ENCODE assay signal across 18 cellular contexts in genomic region chr10:119505131-119505551, GRCh38. TPM values are rescaled to one million over a fixed set of nuclear protein-coding genes. Genes with fewer than 3 reads are reported as not detected.
DNase-seq lines count a peak whose midpoint lies in the region; ATAC-seq, FAIRE-seq and TF ChIP-seq lines count a peak whose summit lies in the region.
"Had no signal": no experiment of that assay in that cellular context is flagged by ENCODE, and none has a peak within 500 bp of the region (broad histone marks: within the 10 kb centered on the region; RNA-seq: fewer than 3 reads in every experiment).

No MANE protein-coding gene starts in this region.

- no peak overlapping the region for H3K4me3 ChIP-seq in kidney (ENCODE audit: low read length in 2 of 2)
- H3K4me3 ChIP-seq: breast epithelium, GM23248, right lobe of liver had no signal

- no peaks in the 10 kb centered on the region for H3K27me3 Mint-ChIP-seq in activated naive CD4-positive, alpha-beta T cell treated with anti-CD3 and anti-CD28 coated beads for 36 hours (ENCODE audit: low read depth)
- H3K27me3 Mint-ChIP-seq in T-helper 17 cell, result no peaks in the 10 kb centered on the region
- no peaks in the 10 kb centered on the region for H3K27me3 Mint-ChIP-seq in stimulated activated naive CD8-positive, alpha-beta T cell treated with anti-CD3 and anti-CD28 coated beads, Interleukin-15, amount 100 ng/mL, for 72 hours
- H3K27me3 Mint-ChIP-seq: dendritic cell treated with granulocyte-macrophage colony-stimulating factor and Interleukin-4, amounts not matched to agents 40 ng/mL and 50 ng/mL, for 4 days had no signal

- H3K27ac Mint-ChIP-seq in activated naive CD4-positive, alpha-beta T cell treated with anti-CD3 and anti-CD28 coated beads for 36 hours, result peak overlapping the region; percentile 62
- H3K27ac Mint-ChIP-seq in T-helper 17 cell, result peak overlapping the region; percentile 91
- H3K27ac Mint-ChIP-seq in stimulated activated naive CD8-positive, alpha-beta T cell treated with anti-CD3 and anti-CD28 coated beads, Interleukin-15, amount 100 ng/mL, for 72 hours, result peak overlapping the region in 1 of 2 donors; percentile 72
- H3K27ac Mint-ChIP-seq: dendritic cell treated with granulocyte-macrophage colony-stimulating factor and Interleukin-4, amounts not matched to agents 40 ng/mL and 50 ng/mL, for 4 days; T-helper 2 cell treated with Interferon-gamma antibody and Interleukin-4, amounts not matched to agents 5 μg/mL and 100 μg/mL, for 36 hours had no signal

- H3K9me3 Mint-ChIP-seq in activated naive CD4-positive, alpha-beta T cell treated with anti-CD3 and anti-CD28 coated beads for 36 hours, result no peaks in the 10 kb centered on the region
- H3K9me3 Mint-ChIP-seq in stimulated activated naive CD8-positive, alpha-beta T cell treated with anti-CD3 and anti-CD28 coated beads, Interleukin-15, amount 100 ng/mL, for 72 hours, result no peaks in the 10 kb centered on the region
- H3K9me3 Mint-ChIP-seq: dendritic cell treated with granulocyte-macrophage colony-stimulating factor and Interleukin-4, amounts not matched to agents 40 ng/mL and 50 ng/mL, for 4 days; T-helper 2 cell treated with Interferon-gamma antibody and Interleukin-4, amounts not matched to agents 5 μg/mL and 100 μg/mL, for 36 hours; WTC11 had no signal

- no peak overlapping the region for H3K9ac ChIP-seq in kidney (ENCODE audit: low read length in 2 of 2)
- H3K9ac ChIP-seq: GM23248 had no signal

- peaks cover 79% of the 10 kb centered on the region for H3K4me1 Mint-ChIP-seq in activated naive CD4-positive, alpha-beta T cell treated with anti-CD3 and anti-CD28 coated beads for 36 hours (ENCODE audit: low read depth)
- peaks cover 42% of the 10 kb centered on the region for H3K4me1 Mint-ChIP-seq in T-helper 17 cell
- peaks cover 99% of the 10 kb centered on the region for H3K4me1 Mint-ChIP-seq in stimulated activated naive CD8-positive, alpha-beta T cell treated with anti-CD3 and anti-CD28 coated beads, Interleukin-15, amount 100 ng/mL, for 72 hours

- no peak for DNase-seq in activated naive CD4-positive, alpha-beta T cell treated with anti-CD3 and anti-CD28 coated beads for 36 hours
- no peak for DNase-seq in activated naive CD4-positive, alpha-beta T cell treated with Interleukin-2 at 50 U/mL for 16 hours
- DNase-seq in T-helper 17 cell, result no peak
- DNase-seq in kidney, result peak; percentile 59
- DNase-seq in stimulated activated naive CD8-positive, alpha-beta T cell treated with anti-CD3 and anti-CD28 coated beads, Interleukin-15, amount 100 ng/mL, for 72 hours, result no peak
- DNase-seq in MV-4-11 (lab: John Stamatoyannopoulos, UW), result no peak
- DNase-seq in dedifferentiated amniotic fluid mesenchymal stem cell (ENCODE audit: extremely low spot score), result no peak
- DNase-seq in GM12891 (ENCODE audit: insufficient read length, low spot score), result no peak
- DNase-seq: activated gamma-delta T cell treated with Interleukin-2 at 50 U/mL for 16 hours, GM23248, NCI-H2029 treated with DMSO at 0.1 percent for 48 hours, NCI-H524, right lobe of liver had no signal

- H3K27ac ChIP-seq in kidney (ENCODE audit: low read depth in 2 of 2, low read length in 2 of 2), result no peak overlapping the region
- H3K27ac ChIP-seq: breast epithelium, GM23248, right lobe of liver had no signal

- peak overlapping the region; percentile 38 for H3K4me3 Mint-ChIP-seq in activated naive CD4-positive, alpha-beta T cell treated with anti-CD3 and anti-CD28 coated beads for 36 hours
- peak overlapping the region; percentile 36 for H3K4me3 Mint-ChIP-seq in T-helper 17 cell
- peak overlapping the region; percentile 73 to 80 for H3K4me3 Mint-ChIP-seq in stimulated activated naive CD8-positive, alpha-beta T cell treated with anti-CD3 and anti-CD28 coated beads, Interleukin-15, amount 100 ng/mL, for 72 hours
- H3K4me3 Mint-ChIP-seq: dendritic cell treated with granulocyte-macrophage colony-stimulating factor and Interleukin-4, amounts not matched to agents 40 ng/mL and 50 ng/mL, for 4 days; T-helper 2 cell treated with Interferon-gamma antibody and Interleukin-4, amounts not matched to agents 5 μg/mL and 100 μg/mL, for 36 hours; WTC11 had no signal

- no peak for TF ChIP-seq POLR2A in GM12891 (IDR thresholded peaks at IDR 0.05; ENCODE audit: low read depth, low read length)

- no peak for FAIRE-seq in kidney (lab: Jason Lieb, UNC)
- no peak for FAIRE-seq in GM12891 (lab: Jason Lieb, UNC)
- FAIRE-seq: urothelium cell line had no signal

- ATAC-seq in T-helper 17 cell, result no peak
- no peak for ATAC-seq in stimulated activated naive CD8-positive, alpha-beta T cell treated with anti-CD3 and anti-CD28 coated beads, Interleukin-15, amount 100 ng/mL, for 72 hours
- ATAC-seq: right lobe of liver, WTC11 had no signal

- no peak for TF ChIP-seq CTCF in kidney (IDR thresholded peaks at IDR 0.05; ENCODE audit: borderline replicate concordance, extremely low read depth, insufficient read depth)

- CTCF ChIA-PET in activated naive CD4-positive, alpha-beta T cell treated with anti-CD3 and anti-CD28 coated beads for 36 hours (lab: Charles Lee), result interaction anchor here (0.7 to 1.2 kb wide), 4 partner anchors 15 to 716 kb away, joined by 4 to 6 read pairs (median 4); no protein-coding TSS in a partner anchor

- H3K4me1 ChIP-seq in kidney (ENCODE audit: control insufficient read depth in 1 of 2, insufficient read depth in 1 of 2, low read depth in 1 of 2, low read length in 2 of 2), result no peaks in the 10 kb centered on the region
- H3K4me1 ChIP-seq: breast epithelium, right lobe of liver had no signal

- H3K36me3 Mint-ChIP-seq in activated naive CD4-positive, alpha-beta T cell treated with anti-CD3 and anti-CD28 coated beads for 36 hours (ENCODE audit: low read depth), result peaks cover 59% of the 10 kb centered on the region
- H3K36me3 Mint-ChIP-seq in T-helper 17 cell (ENCODE audit: low read depth), result peaks cover 2% of the 10 kb centered on the region
- H3K36me3 Mint-ChIP-seq: WTC11 had no signal

- H3K36me3 ChIP-seq in kidney (ENCODE audit: control insufficient read depth in 1 of 2, insufficient read depth in 2 of 2, low read length in 2 of 2), result no peaks in the 10 kb centered on the region
- H3K36me3 ChIP-seq: breast epithelium, right lobe of liver had no signal

- H3K9me3 ChIP-seq in T-helper 17 cell (ENCODE audit: control insufficient read depth, low read length, poor library complexity, severe bottlenecking) (no peaks in the 10 kb centered on the region), kidney (ENCODE audit: control insufficient read depth in 1 of 2, low read length in 2 of 2) (no peaks in the 10 kb centered on the region)
- H3K9me3 ChIP-seq: breast epithelium, right lobe of liver had no signal

- intact Hi-C loops in activated naive CD4-positive, alpha-beta T cell treated with anti-CD3 and anti-CD28 coated beads for 36 hours (cut with micrococcal nuclease), result no loop called here
- intact Hi-C loops in kidney (cut with DNase I), result no loop called here

TF ChIP-seq in GM12891, 5 proteins besides CTCF, POLR2A, EP300 and RAD21:
- no peak for TF ChIP-seq PAX5 (IDR thresholded peaks at IDR 0.05; ENCODE audit: insufficient read depth, low read length, severe bottlenecking)
- no peak for TF ChIP-seq POU2F2 (IDR thresholded peaks at IDR 0.05; ENCODE audit: low read depth, low read length)
- no peak for TF ChIP-seq TAF1 (IDR thresholded peaks at IDR 0.05; ENCODE audit: low read depth, low read length)
- TF ChIP-seq POLR2AphosphoS5 (IDR thresholded peaks at IDR 0.05; ENCODE audit: low read depth, low read length), result no peak
- no peak for TF ChIP-seq SPI1 (IDR thresholded peaks at IDR 0.05; ENCODE audit: low read depth, low read length)

RNA-seq across cellular contexts. Expression of gene RGS10, which starts 37.4 kb away (rescaled TPM):
- 100 to 1,000 TPM; 234 to 240 TPM for total RNA-seq in activated naive CD4-positive, alpha-beta T cell treated with anti-CD3 and anti-CD28 coated beads for 36 hours
- total RNA-seq in T-helper 17 cell (100 to 1,000 TPM in 1 of 2 donors, 10 to 100 TPM in 1; 64.7 to 135 TPM), kidney (19.9 TPM)
- 25.4 TPM for polyA plus RNA-seq in kidney (ENCODE audit: insufficient read depth, low read depth, low replicate concordance)
- polyA plus RNA-seq in GM12891 (2012; ENCODE audit: low read depth, missing spikeins), result 293 TPM
